ENCODE assay signal across 1 cellular context in the genomic region with DNA sequence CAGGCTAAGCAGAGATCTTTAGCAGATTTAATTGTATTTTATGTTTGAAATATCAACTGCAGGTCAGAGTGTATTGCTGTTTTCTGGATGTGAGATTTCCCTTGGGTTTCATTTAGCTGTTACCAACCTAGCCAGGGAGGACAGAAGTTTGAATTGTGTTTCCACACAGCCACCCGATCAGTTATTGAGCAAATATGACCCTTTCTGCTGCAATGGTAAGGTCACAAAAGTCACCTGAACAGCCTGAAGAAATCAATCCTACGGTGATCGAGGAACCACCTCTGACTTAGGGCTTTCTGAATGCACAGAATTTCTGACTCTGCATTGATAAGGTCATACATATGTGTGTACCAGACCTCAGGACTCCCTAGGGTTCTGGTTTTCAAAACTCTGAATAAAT.
TF ChIP-seq lines count a peak whose summit lies in the region.

No MANE protein-coding gene starts in this region.

TF ChIP-seq in liver, 16 proteins besides CTCF, POLR2A, EP300 and RAD21 (continued from another document):
- TF ChIP-seq, protein P1, sequence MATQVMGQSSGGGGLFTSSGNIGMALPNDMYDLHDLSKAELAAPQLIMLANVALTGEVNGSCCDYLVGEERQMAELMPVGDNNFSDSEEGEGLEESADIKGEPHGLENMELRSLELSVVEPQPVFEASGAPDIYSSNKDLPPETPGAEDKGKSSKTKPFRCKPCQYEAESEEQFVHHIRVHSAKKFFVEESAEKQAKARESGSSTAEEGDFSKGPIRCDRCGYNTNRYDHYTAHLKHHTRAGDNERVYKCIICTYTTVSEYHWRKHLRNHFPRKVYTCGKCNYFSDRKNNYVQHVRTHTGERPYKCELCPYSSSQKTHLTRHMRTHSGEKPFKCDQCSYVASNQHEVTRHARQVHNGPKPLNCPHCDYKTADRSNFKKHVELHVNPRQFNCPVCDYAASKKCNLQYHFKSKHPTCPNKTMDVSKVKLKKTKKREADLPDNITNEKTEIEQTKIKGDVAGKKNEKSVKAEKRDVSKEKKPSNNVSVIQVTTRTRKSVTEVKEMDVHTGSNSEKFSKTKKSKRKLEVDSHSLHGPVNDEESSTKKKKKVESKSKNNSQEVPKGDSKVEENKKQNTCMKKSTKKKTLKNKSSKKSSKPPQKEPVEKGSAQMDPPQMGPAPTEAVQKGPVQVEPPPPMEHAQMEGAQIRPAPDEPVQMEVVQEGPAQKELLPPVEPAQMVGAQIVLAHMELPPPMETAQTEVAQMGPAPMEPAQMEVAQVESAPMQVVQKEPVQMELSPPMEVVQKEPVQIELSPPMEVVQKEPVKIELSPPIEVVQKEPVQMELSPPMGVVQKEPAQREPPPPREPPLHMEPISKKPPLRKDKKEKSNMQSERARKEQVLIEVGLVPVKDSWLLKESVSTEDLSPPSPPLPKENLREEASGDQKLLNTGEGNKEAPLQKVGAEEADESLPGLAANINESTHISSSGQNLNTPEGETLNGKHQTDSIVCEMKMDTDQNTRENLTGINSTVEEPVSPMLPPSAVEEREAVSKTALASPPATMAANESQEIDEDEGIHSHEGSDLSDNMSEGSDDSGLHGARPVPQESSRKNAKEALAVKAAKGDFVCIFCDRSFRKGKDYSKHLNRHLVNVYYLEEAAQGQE (IDR thresholded peaks at IDR 0.05): peak; percentile 57
- TF ChIP-seq, protein P2, sequence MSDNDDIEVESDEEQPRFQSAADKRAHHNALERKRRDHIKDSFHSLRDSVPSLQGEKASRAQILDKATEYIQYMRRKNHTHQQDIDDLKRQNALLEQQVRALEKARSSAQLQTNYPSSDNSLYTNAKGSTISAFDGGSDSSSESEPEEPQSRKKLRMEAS (IDR thresholded peaks at IDR 0.05): peak; percentile 40
- TF ChIP-seq NR2F2 (IDR thresholded peaks at IDR 0.05) (peak; percentile 88), HNF4G (IDR thresholded peaks at IDR 0.05) (no peak), RXRA (IDR thresholded peaks at IDR 0.05) (peak; percentile 73 to 79), JUND (IDR thresholded peaks at IDR 0.05) (peak; percentile 45 to 69), TAF1 (conservative IDR thresholded peaks at IDR 0.05) (no peak), SP1 (IDR thresholded peaks at IDR 0.05) (peak; percentile 44), YY1 (IDR thresholded peaks at IDR 0.05) (peak; percentile 34), FOXA2 (IDR thresholded peaks at IDR 0.05) (peak; percentile 41), HNF4A (conservative IDR thresholded peaks at IDR 0.05) (peak; percentile 72 to 74)
- TF ChIP-seq, protein P3, sequence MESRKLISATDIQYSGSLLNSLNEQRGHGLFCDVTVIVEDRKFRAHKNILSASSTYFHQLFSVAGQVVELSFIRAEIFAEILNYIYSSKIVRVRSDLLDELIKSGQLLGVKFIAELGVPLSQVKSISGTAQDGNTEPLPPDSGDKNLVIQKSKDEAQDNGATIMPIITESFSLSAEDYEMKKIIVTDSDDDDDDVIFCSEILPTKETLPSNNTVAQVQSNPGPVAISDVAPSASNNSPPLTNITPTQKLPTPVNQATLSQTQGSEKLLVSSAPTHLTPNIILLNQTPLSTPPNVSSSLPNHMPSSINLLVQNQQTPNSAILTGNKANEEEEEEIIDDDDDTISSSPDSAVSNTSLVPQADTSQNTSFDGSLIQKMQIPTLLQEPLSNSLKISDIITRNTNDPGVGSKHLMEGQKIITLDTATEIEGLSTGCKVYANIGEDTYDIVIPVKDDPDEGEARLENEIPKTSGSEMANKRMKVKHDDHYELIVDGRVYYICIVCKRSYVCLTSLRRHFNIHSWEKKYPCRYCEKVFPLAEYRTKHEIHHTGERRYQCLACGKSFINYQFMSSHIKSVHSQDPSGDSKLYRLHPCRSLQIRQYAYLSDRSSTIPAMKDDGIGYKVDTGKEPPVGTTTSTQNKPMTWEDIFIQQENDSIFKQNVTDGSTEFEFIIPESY (IDR thresholded peaks at IDR 0.05): peak; percentile 65
